ENCODE assay signal across 8 cellular contexts in the genomic region with DNA sequence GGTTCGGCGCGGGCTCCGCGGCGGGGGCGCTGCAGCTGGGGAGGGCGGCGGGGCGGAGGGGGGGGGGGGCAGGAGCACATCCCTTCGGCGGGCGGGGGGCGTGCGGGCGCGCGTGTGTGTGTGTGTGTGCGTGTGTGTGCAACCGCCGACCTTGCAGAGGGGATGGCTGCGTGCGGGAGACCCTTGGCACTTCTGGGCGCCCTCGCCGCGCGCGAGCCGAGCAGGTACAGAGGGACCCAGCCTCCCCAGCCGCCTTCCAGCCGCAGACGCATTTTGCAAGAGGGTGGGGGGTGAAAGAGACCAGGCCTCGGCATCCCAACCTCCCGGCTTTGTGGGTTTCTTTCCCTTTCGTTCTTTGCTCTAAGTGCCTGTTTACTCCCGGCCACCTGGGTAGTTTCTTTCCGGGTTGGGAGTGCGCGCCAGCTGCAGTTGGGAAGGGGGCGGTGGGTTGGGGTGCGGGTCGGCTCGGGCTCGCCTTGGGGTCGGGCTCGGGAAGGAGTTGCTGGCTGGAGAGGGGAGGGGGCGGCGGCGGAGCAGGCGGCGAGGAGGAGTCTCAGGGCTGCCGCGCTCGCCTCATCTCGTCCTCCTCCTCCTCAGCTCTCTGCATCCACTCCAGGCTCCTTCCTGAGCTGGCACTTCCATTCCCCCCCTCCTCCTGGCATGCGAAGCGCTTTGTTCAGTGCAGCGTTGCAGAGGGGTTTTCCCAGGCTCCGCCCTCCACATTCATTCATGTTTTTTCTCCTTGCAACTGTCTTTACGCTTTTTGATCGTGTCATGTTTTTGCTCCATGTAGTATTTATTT. TPM values are rescaled to one million over a fixed set of nuclear protein-coding genes. Genes with fewer than 3 reads are reported as not detected.
A peak's percentile ranks its signal among the peaks of the same experiment; 100 is the strongest.
DNase-seq lines count a peak whose midpoint lies in the region; ATAC-seq and TF ChIP-seq lines count a peak whose summit lies in the region.

No MANE protein-coding gene starts in this region.

- intact Hi-C loops in spleen (cut with DNase I; ENCODE audit: low total_unique reads), result no loop called here

- H3K36me3 Mint-ChIP-seq in WTC11, result peaks cover 35% of the 10 kb centered on the region

- H3K4me3 ChIP-seq in spleen, result peak overlapping the region; percentile 65 to 91 (median 74)

- H3K27me3 Mint-ChIP-seq in WTC11 (ENCODE audit: low read depth), result no peaks in the 10 kb centered on the region; the same call in 1 of the 2 replicates

- ATAC-seq in WTC11, result peak; percentile 47
- no peak for ATAC-seq in HG03159 (IDR thresholded peaks at IDR 0.05; ENCODE audit: unreplicated experiment)

- peak overlapping the region; percentile 98 for H3K27ac Mint-ChIP-seq in WTC11

- DNase-seq in SKM-1 treated with dmso at 0.1 percent for 144 hours (lab: John Stamatoyannopoulos, UW; ENCODE audit: unreplicated experiment) (peak; percentile 28), SKM-1 (lab: John Stamatoyannopoulos, UW; ENCODE audit: unreplicated experiment) (no peak), NCI-H2107 (lab: John Stamatoyannopoulos, UW) (peak; percentile 21), WTC11 (ENCODE audit: low spot score) (peak; percentile 79), caudate nucleus (lab: John Stamatoyannopoulos, UW) (peak in 57 of 61 donors; percentile 11 to 76 (median 49)), iris pigment epithelial cell (ENCODE audit: low read depth) (peak; percentile 93), spleen (peak; percentile 93)

- H3K9me3 ChIP-seq in spleen, result no peaks in the 10 kb centered on the region

- CTCF ChIA-PET in WTC11 (lab: Charles Lee), result interaction anchor here (0.6 kb wide), 1 partner anchor 590 kb away, joined by 3 read pairs; no protein-coding TSS in a partner anchor

- peak in 1 of 3 donors; percentile 16 for TF ChIP-seq POLR2A in spleen (IDR thresholded peaks at IDR 0.05)

- peaks cover 0 to 23% (median 5%) of the 10 kb centered on the region in 6 donors for H3K36me3 ChIP-seq in spleen

- H3K27me3 ChIP-seq in spleen (replicated peaks in 1 of 7), result no peaks in the 10 kb centered on the region

- WGBS in spleen, 5 donors, result 0 to 1% (median 0%) methylated on average over 38 to 58 of the region's 62 CpGs

- peak overlapping the region; percentile 67 for H3K27ac ChIP-seq in caudate nucleus (ENCODE audit: low read depth, low read length)
- peak overlapping the region; percentile 63 to 98 (median 96) for H3K27ac ChIP-seq in spleen

- peak overlapping the region; percentile 93 for H3K4me3 Mint-ChIP-seq in WTC11

- peaks cover 20% of the 10 kb centered on the region for H3K9me3 Mint-ChIP-seq in WTC11

- POLR2A ChIA-PET in WTC11 (lab: Charles Lee), result interaction anchor here (0.6 to 1.6 kb wide), 7 partner anchors 26 to 356 kb away, joined by 3 to 4 read pairs (median 3); no protein-coding TSS in a partner anchor

- H3K4me1 Mint-ChIP-seq in WTC11, result peaks cover 31% of the 10 kb centered on the region

- no peak for TF ChIP-seq CTCF in WTC11 (IDR thresholded peaks at IDR 0.05)
- peak in 1 of 11 experiments; percentile 5 for TF ChIP-seq CTCF in spleen (IDR thresholded peaks at IDR 0.05 in 8 of 11, conservative IDR thresholded peaks at IDR 0.05 in 3 of 11)

- peaks cover 12 to 56% (median 36%) of the 10 kb centered on the region in 6 donors for H3K4me1 ChIP-seq in spleen

TF ChIP-seq in WTC11, 78 proteins besides CTCF, POLR2A, EP300 and RAD21 (continues in another document):
- TF ChIP-seq TEAD1 (CRISPR knock-in tag; IDR thresholded peaks at IDR 0.05) (peak; percentile 63), SP1 (CRISPR knock-in tag; conservative IDR thresholded peaks at IDR 0.05) (0 out of 2 replicates have a peak, but pooled peaks have one; percentile 14), ZNF232 (CRISPR knock-in tag; IDR thresholded peaks at IDR 0.05) (0 out of 2 replicates have a peak, but pooled peaks have one; percentile 43), RORB (CRISPR knock-in tag; IDR thresholded peaks at IDR 0.05) (no peak), USF2 (CRISPR knock-in tag; IDR thresholded peaks at IDR 0.05) (no peak), NFE2L1 (CRISPR knock-in tag; IDR thresholded peaks at IDR 0.05) (0 out of 2 replicates have a peak, but pooled peaks have one; percentile 30), ZNF263 (CRISPR knock-in tag; IDR thresholded peaks at IDR 0.05; ENCODE audit: low read depth) (peak; percentile 95), FOXK1 (CRISPR knock-in tag; IDR thresholded peaks at IDR 0.05) (0 out of 2 replicates have a peak, but pooled peaks have one; percentile 44), ZNF396 (CRISPR knock-in tag; IDR thresholded peaks at IDR 0.05; ENCODE audit: borderline replicate concordance) (no peak), IRF2 (CRISPR knock-in tag; IDR thresholded peaks at IDR 0.05; ENCODE audit: borderline replicate concordance, low read depth) (no peak), ETV6 (CRISPR knock-in tag; IDR thresholded peaks at IDR 0.05) (peak; percentile 73; the same call in 1 of the 2 replicates), KAT7 (CRISPR knock-in tag; IDR thresholded peaks at IDR 0.05; ENCODE audit: borderline replicate concordance) (0 out of 2 replicates have a peak, but pooled peaks have one; percentile 64), NR3C1 (CRISPR knock-in tag; conservative IDR thresholded peaks at IDR 0.05; ENCODE audit: low read depth) (no peak), E2F4 (CRISPR knock-in tag; IDR thresholded peaks at IDR 0.05; ENCODE audit: borderline replicate concordance, low read depth) (no peak), TEAD4 (CRISPR knock-in tag; IDR thresholded peaks at IDR 0.05) (0 out of 2 replicates have a peak, but pooled peaks have one; percentile 27)
- TF ChIP-seq, protein P1, sequence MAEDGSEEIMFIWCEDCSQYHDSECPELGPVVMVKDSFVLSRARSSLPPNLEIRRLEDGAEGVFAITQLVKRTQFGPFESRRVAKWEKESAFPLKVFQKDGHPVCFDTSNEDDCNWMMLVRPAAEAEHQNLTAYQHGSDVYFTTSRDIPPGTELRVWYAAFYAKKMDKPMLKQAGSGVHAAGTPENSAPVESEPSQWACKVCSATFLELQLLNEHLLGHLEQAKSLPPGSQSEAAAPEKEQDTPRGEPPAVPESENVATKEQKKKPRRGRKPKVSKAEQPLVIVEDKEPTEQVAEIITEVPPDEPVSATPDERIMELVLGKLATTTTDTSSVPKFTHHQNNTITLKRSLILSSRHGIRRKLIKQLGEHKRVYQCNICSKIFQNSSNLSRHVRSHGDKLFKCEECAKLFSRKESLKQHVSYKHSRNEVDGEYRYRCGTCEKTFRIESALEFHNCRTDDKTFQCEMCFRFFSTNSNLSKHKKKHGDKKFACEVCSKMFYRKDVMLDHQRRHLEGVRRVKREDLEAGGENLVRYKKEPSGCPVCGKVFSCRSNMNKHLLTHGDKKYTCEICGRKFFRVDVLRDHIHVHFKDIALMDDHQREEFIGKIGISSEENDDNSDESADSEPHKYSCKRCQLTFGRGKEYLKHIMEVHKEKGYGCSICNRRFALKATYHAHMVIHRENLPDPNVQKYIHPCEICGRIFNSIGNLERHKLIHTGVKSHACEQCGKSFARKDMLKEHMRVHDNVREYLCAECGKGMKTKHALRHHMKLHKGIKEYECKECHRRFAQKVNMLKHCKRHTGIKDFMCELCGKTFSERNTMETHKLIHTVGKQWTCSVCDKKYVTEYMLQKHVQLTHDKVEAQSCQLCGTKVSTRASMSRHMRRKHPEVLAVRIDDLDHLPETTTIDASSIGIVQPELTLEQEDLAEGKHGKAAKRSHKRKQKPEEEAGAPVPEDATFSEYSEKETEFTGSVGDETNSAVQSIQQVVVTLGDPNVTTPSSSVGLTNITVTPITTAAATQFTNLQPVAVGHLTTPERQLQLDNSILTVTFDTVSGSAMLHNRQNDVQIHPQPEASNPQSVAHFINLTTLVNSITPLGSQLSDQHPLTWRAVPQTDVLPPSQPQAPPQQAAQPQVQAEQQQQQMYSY (CRISPR knock-in tag; IDR thresholded peaks at IDR 0.05), result peak; percentile 91

RNA-seq across cellular contexts. Expression of gene HIVEP1, which starts 0.7 kb away (rescaled TPM):
- total RNA-seq in WTC11 (2021) (19.9 to 24.3 TPM (median 20.9 TPM) in 3 replicates), spleen (10 to 100 TPM; 37.8 to 64.1 (median 41.7) TPM)
- 1 to 10 TPM; 2.8 to 5.6 (median 5.5) TPM for polyA plus RNA-seq in spleen
